In the genomic region with DNA sequence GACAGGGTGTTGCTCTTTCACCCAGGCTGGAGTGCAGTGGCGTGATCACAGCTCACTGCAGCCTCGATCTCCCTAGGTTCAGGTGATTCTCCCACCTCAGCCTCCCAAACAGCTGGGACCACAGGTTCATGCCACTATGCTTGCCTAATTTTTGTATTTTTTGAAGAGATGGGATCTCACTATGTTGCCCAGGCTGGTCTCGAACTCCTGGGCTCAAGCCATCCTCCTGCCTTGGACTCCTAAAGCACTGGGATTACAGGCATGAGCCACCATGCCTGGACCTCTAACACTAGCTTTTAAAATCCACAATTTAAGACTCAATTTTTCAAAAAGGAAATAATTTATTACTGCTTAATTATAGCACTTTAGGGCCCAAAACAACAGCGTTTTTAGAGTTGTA, we compare ENCODE assay signal across 1 cellular context.
TF ChIP-seq lines count a peak whose summit lies in the region.

No MANE protein-coding gene starts in this region.

TF ChIP-seq in WTC11, 78 proteins besides CTCF, POLR2A, EP300 and RAD21 (continued from another document):
- TF ChIP-seq, protein P1, sequence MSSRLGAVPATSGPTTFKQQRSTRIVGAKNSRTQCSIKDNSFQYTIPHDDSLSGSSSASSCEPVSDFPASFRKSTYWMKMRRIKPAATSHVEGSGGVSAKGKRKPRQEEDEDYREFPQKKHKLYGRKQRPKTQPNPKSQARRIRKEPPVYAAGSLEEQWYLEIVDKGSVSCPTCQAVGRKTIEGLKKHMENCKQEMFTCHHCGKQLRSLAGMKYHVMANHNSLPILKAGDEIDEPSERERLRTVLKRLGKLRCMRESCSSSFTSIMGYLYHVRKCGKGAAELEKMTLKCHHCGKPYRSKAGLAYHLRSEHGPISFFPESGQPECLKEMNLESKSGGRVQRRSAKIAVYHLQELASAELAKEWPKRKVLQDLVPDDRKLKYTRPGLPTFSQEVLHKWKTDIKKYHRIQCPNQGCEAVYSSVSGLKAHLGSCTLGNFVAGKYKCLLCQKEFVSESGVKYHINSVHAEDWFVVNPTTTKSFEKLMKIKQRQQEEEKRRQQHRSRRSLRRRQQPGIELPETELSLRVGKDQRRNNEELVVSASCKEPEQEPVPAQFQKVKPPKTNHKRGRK (CRISPR knock-in tag; IDR thresholded peaks at IDR 0.05; ENCODE audit: borderline replicate concordance): no peak
- TF ChIP-seq ZNF121 (CRISPR knock-in tag; IDR thresholded peaks at IDR 0.05) (peak; percentile 40; the same call in 1 of the 2 replicates), ATF1 (CRISPR knock-in tag; IDR thresholded peaks at IDR 0.05) (no peak), IRF2 (CRISPR knock-in tag; IDR thresholded peaks at IDR 0.05; ENCODE audit: borderline replicate concordance, low read depth) (no peak)
